Comparison of ENCODE assay signal across 2 cellular contexts in the genomic region with DNA sequence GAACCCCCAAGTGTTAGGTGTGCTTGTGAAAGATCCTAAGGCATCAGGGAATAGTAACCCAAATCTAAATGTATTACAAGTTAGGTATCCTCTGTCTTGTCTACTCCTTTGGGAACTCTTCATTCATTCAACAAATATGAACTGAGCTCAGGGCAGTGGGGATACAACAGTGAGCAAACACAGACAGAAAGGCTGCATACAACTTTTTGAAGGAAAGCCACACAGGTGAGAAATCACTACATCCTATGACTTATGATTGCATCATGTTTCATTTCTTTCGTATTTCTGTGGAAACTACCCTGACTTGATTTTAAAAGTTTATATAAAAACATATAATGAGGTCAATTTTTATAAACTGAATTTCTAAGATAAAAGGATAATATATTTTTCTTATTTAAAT.
TF ChIP-seq lines count a peak whose summit lies in the region.

No MANE protein-coding gene starts in this region.

TF ChIP-seq in HCT116, 20 proteins besides CTCF, POLR2A, EP300 and RAD21:
- TF ChIP-seq POLR2AphosphoS5 (IDR thresholded peaks at IDR 0.05; ENCODE audit: low read depth, low read length) (no peak), ELF1 (IDR thresholded peaks at IDR 0.05; ENCODE audit: borderline replicate concordance, low read depth) (no peak), CEBPB (IDR thresholded peaks at IDR 0.05; ENCODE audit: low read depth) (peak; percentile 41; the same call in 1 of the 2 replicates), EZH2phosphoT487 (IDR thresholded peaks at IDR 0.05; ENCODE audit: borderline replicate concordance) (no peak)

TF ChIP-seq in K562, 482 proteins besides CTCF, POLR2A, EP300 and RAD21:
- no peak for TF ChIP-seq ZNF436 (CRISPR knock-in tag; IDR thresholded peaks at IDR 0.05)
- TF ChIP-seq, protein P1, sequence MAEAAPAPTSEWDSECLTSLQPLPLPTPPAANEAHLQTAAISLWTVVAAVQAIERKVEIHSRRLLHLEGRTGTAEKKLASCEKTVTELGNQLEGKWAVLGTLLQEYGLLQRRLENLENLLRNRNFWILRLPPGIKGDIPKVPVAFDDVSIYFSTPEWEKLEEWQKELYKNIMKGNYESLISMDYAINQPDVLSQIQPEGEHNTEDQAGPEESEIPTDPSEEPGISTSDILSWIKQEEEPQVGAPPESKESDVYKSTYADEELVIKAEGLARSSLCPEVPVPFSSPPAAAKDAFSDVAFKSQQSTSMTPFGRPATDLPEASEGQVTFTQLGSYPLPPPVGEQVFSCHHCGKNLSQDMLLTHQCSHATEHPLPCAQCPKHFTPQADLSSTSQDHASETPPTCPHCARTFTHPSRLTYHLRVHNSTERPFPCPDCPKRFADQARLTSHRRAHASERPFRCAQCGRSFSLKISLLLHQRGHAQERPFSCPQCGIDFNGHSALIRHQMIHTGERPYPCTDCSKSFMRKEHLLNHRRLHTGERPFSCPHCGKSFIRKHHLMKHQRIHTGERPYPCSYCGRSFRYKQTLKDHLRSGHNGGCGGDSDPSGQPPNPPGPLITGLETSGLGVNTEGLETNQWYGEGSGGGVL (CRISPR knock-in tag; IDR thresholded peaks at IDR 0.05) = no peak
- TF ChIP-seq, protein P2, sequence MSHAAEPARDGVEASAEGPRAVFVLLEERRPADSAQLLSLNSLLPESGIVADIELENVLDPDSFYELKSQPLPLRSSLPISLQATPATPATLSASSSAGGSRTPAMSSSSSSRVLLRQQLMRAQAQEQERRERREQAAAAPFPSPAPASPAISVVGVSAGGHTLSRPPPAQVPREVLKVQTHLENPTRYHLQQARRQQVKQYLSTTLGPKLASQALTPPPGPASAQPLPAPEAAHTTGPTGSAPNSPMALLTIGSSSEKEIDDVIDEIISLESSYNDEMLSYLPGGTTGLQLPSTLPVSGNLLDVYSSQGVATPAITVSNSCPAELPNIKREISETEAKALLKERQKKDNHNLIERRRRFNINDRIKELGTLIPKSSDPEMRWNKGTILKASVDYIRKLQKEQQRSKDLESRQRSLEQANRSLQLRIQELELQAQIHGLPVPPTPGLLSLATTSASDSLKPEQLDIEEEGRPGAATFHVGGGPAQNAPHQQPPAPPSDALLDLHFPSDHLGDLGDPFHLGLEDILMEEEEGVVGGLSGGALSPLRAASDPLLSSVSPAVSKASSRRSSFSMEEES (CRISPR knock-in tag; IDR thresholded peaks at IDR 0.05) = no peak
- no peak for TF ChIP-seq HMGN3 (IDR thresholded peaks at IDR 0.05; ENCODE audit: borderline replicate concordance, extremely low read depth, insufficient read length, low read depth, low read length)
- TF ChIP-seq NR1H2 (CRISPR knock-in tag; IDR thresholded peaks at IDR 0.05) = no peak
- TF ChIP-seq, protein P3, sequence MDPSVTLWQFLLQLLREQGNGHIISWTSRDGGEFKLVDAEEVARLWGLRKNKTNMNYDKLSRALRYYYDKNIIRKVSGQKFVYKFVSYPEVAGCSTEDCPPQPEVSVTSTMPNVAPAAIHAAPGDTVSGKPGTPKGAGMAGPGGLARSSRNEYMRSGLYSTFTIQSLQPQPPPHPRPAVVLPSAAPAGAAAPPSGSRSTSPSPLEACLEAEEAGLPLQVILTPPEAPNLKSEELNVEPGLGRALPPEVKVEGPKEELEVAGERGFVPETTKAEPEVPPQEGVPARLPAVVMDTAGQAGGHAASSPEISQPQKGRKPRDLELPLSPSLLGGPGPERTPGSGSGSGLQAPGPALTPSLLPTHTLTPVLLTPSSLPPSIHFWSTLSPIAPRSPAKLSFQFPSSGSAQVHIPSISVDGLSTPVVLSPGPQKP (CRISPR knock-in tag; IDR thresholded peaks at IDR 0.05) = no peak
- TF ChIP-seq CHD1 (IDR thresholded peaks at IDR 0.05; ENCODE audit: low read length) = no peak
- no peak for TF ChIP-seq ZNF699 (CRISPR knock-in tag; IDR thresholded peaks at IDR 0.05; ENCODE audit: insufficient replicate concordance)
- TF ChIP-seq, protein P4, sequence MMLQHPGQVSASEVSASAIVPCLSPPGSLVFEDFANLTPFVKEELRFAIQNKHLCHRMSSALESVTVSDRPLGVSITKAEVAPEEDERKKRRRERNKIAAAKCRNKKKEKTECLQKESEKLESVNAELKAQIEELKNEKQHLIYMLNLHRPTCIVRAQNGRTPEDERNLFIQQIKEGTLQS (IDR thresholded peaks at IDR 0.05) = 0 out of 2 replicates have a peak, but pooled peaks have one; percentile 15
- TF ChIP-seq, protein P4 (CRISPR knock-in tag; conservative IDR thresholded peaks at IDR 0.05) = no peak
- no peak for TF ChIP-seq POLR2G (IDR thresholded peaks at IDR 0.05; ENCODE audit: low read depth, low read length)
- TF ChIP-seq SMARCA5 (IDR thresholded peaks at IDR 0.05) = no peak
- TF ChIP-seq CEBPG (CRISPR knock-in tag; IDR thresholded peaks at IDR 0.05) = no peak
- TF ChIP-seq CEBPG (tag; conservative IDR thresholded peaks at IDR 0.05 in 1 of 2, IDR thresholded peaks at IDR 0.05 in 1 of 2) = 0 out of 4 replicates have a peak, but pooled peaks of 1 of the 2 experiments have one; percentile 23
